ENCODE assay signal across 8 cellular contexts in the genomic region with DNA sequence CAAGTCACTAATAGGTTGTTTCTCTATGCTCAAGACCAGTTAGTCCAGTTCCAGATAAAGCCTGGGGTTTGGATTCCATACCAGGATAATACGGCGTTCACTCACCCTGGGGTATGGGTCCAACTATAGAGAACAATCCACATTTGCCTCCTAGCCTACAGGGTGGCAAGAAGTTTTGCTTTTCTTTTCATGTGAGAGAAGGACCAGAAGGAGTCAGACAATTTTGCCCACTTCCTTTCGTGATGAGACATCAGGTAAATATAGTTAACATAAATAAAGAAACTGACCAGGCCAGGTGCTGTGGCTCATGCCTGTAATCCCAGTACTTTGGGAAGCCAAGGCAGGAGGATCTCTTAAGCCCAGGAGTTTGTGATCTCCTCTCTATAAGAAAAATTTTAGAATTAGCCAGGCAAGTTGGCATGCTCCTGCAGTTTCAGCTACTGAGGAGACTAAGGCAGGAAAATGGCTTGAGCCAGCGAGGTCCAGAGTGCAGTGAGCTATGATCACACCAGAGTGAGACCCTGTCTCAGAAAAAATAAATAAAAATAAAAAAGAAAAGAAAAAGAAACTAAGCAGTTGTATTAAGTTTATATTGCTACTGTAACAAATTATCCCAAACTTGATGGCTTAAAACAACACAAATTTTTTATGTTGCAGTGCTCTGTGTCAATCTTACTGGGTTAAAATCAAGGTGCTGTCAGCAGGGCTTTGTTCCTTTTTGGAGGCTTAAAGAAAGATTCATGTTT. TPM values are rescaled to one million over a fixed set of nuclear protein-coding genes. Genes with fewer than 3 reads are reported as not detected.
DNase-seq lines count a peak whose midpoint lies in the region; ATAC-seq lines count a peak whose summit lies in the region.

No MANE protein-coding gene starts in this region.

- peak; percentile 26 to 29 (median 26) for DNase-seq in immature natural killer cell
- DNase-seq in 8988T = no peak
- no peak for DNase-seq in SHP77 (lab: John Stamatoyannopoulos, UW)
- no peak for DNase-seq in NCI-H2196 treated with DMSO at 0.1 percent for 48 hours (lab: John Stamatoyannopoulos, UW; ENCODE audit: unreplicated experiment)
- no peak for DNase-seq in stimulated activated naive CD4-positive, alpha-beta T cell (lab: John Stamatoyannopoulos, UW)

- peaks cover 31 to 42% of the 10 kb centered on the region in 2 donors for H3K4me1 Mint-ChIP-seq in immature natural killer cell

- peak overlapping the region; percentile 41 to 88 (median 67) for H3K4me3 Mint-ChIP-seq in immature natural killer cell

- no peaks in the 10 kb centered on the region for H3K9me3 Mint-ChIP-seq in immature natural killer cell

- ATAC-seq in GM18508 (IDR thresholded peaks at IDR 0.05; ENCODE audit: insufficient read depth, unreplicated experiment) (peak; percentile 73), GM21529 (IDR thresholded peaks at IDR 0.05; ENCODE audit: unreplicated experiment) (peak; percentile 66), HG03521 (IDR thresholded peaks at IDR 0.05; ENCODE audit: unreplicated experiment) (peak; percentile 43)

- no peaks in the 10 kb centered on the region for H3K36me3 Mint-ChIP-seq in immature natural killer cell

- peak overlapping the region; percentile 84 to 91 (median 88) for H3K27ac Mint-ChIP-seq in immature natural killer cell

- H3K27me3 Mint-ChIP-seq in immature natural killer cell (ENCODE audit: low read depth in 3 of 3) = peaks cover 0 to 2% (median 0%) of the 10 kb centered on the region in 3 donors

RNA-seq across cellular contexts. Expression of a gene that starts 7.5 kb away (rescaled TPM):
- polyA plus RNA-seq in immature natural killer cell = 100 to 1,000 TPM in 2 of 3 donors, 10 to 100 TPM in 1; 94.8 to 148 (median 103) TPM

RNA-seq across cellular contexts. Expression of a gene that starts 47.1 kb away (rescaled TPM):
- 10 to 100 TPM; 31.6 to 70.6 (median 35.9) TPM for polyA plus RNA-seq in immature natural killer cell

Comparison
In these comparisons a context has a peak if more than half of its experiments do, and no peak if none do; other contexts are left out.
1. DNase-seq: peak in immature natural killer cell (3 of 3); none in 8988T (single experiment), SHP77 (0 of 2), NCI-H2196 treated with DMSO at 0.1 percent for 48 hours (single experiment) and stimulated activated naive CD4-positive, alpha-beta T cell (0 of 6).
2. Peak in every context shown above with its lines, with median percentiles within 50 percentile points of each other: ATAC-seq.